In the genomic region with DNA sequence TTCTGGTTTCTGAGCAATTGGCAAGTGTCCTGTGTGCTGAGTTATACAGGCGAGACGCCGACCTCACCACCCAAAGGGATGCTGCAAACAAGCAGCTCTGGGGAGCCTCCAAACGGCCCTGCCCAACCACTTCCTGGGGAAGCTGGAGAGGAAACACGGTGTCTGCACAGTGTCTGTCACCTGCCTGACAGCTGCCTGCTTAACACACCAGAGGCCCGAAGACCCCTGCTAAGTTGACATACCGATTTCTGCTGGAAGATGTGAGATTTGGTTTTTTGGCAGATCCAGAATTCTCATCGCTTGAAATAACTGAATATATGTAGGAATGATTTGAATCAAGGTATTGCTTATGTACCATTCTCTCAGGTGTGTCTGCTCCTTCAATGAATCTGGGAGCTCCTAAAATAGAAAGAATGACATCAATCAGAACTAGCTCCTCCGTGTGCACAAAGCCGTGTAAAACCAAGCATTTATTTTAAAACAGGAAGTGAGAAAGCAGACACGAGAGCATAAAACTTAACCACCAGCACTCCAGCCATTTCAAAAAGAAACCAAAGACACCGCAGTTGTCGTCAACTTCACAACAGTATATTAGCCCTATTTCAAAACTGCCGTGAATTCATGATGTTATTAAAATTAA, we compare ENCODE assay signal across 8 cellular contexts. TPM values are rescaled to one million over a fixed set of nuclear protein-coding genes. Genes with fewer than 3 reads are reported as not detected.
A peak's percentile ranks its signal among the peaks of the same experiment; 100 is the strongest.
DNase-seq lines count a peak whose midpoint lies in the region; TF ChIP-seq lines count a peak whose summit lies in the region.

No MANE protein-coding gene starts in this region.

- no peak overlapping the region for H3K4me3 Mint-ChIP-seq in H9

- no peaks in the 10 kb centered on the region for H3K27me3 Mint-ChIP-seq in H9 (ENCODE audit: low read depth)

- no peak overlapping the region for H2BK5ac ChIP-seq in H9 (ENCODE audit: insufficient read length, low read length)

- H2AK5ac ChIP-seq in H9 (ENCODE audit: insufficient read length, low read length): no peak overlapping the region

- H3K14ac ChIP-seq in H9 (ENCODE audit: insufficient read depth, low read length): no peak overlapping the region

- no peak overlapping the region for H3T11ph ChIP-seq in H9 (ENCODE audit: low read length)

- no peaks in the 10 kb centered on the region for H3K79me2 ChIP-seq in H9 (ENCODE audit: insufficient read depth, low read length)

- peak; percentile 98 for DNase-seq in GM12864 (ENCODE audit: low read depth)
- DNase-seq in H9: no peak
- peak; percentile 86 for DNase-seq in NB4 (ENCODE audit: low read depth)
- peak; percentile 85 for DNase-seq in activated CD8-positive, alpha-beta memory T cell treated with anti-CD3 and anti-CD28 coated beads, Interleukin-2, amount 50 U/mL, for 1 hour (ENCODE audit: extremely low read depth)
- peak; percentile 16 for DNase-seq in fibroblast of the conjunctiva (ENCODE audit: low read depth)
- peak; percentile 78 for DNase-seq in stimulated activated CD4-positive, alpha-beta T cell treated with anti-CD3 and anti-CD28 coated beads, Interleukin-15, amount 100 ng/mL, for 24 hours
- no peak for DNase-seq in H4 (ENCODE audit: low spot score)
- DNase-seq in HPDE6-E6E7 (ENCODE audit: extremely low spot score): no peak

- H3K9ac ChIP-seq in H9 (ENCODE audit: extremely low read depth, insufficient read length, low read length): no peak overlapping the region

- no peak overlapping the region for H4K8ac ChIP-seq in H9 (replicated peaks; ENCODE audit: insufficient read length, low read depth, low read length)

- no peak overlapping the region for H3K23ac ChIP-seq in H9 (ENCODE audit: insufficient read length, low read depth, low read length)

- no peak overlapping the region for H3K4ac ChIP-seq in H9 (ENCODE audit: low read depth, low read length)

- TF ChIP-seq POLR2A in NB4 (IDR thresholded peaks at IDR 0.05; ENCODE audit: extremely low read depth, insufficient read length): peak; percentile 23

- H3K9me3 Mint-ChIP-seq in H9: no peaks in the 10 kb centered on the region

- H3K23me2 ChIP-seq in H9 (ENCODE audit: insufficient read length, low read depth, low read length, poor library complexity, severe bottlenecking): no peaks in the 10 kb centered on the region

- no peaks in the 10 kb centered on the region for H3K27me3 ChIP-seq in H9 (ENCODE audit: insufficient read depth, low read length)

- no peak overlapping the region for H3K18ac ChIP-seq in H9 (ENCODE audit: insufficient read length, low read depth, low read length)

- H3K4me3 ChIP-seq in GM12864 (ENCODE audit: low read depth, low read length) (no peak overlapping the region; the same call in 1 of the 2 replicates), NB4 (ENCODE audit: low read depth, low read length) (peak overlapping the region; percentile 50)

- no peak overlapping the region for H3K27ac ChIP-seq in H9 (ENCODE audit: insufficient read length, low read depth, low read length)

- no peak overlapping the region for H4K91ac ChIP-seq in H9 (ENCODE audit: insufficient read length, low read depth, low read length)

- no peaks in the 10 kb centered on the region for H3K9me3 ChIP-seq in H9 (ENCODE audit: control insufficient read depth, low read depth, low read length)

- H4K20me1 ChIP-seq in H9 (ENCODE audit: control insufficient read depth, insufficient read depth, insufficient read length): no peaks in the 10 kb centered on the region

- no peak overlapping the region for H3K56ac ChIP-seq in H9 (ENCODE audit: insufficient read length, low read depth, low read length)

- H3K27ac Mint-ChIP-seq in H9: peak overlapping the region in 2 of 3 experiments; percentile 73 to 86; a peak in 3 of 7 replicates

- no peak overlapping the region for H2BK15ac ChIP-seq in H9 (ENCODE audit: low read depth, low read length)

- no peak overlapping the region for H4K5ac ChIP-seq in H9 (ENCODE audit: insufficient read length, low read depth, low read length)

- H2BK120ac ChIP-seq in H9 (ENCODE audit: low read depth, low read length, poor library complexity, severe bottlenecking): no peak overlapping the region

- H3K4me2 ChIP-seq in H9 (ENCODE audit: insufficient read depth, insufficient read length, low read length): no peak overlapping the region

- peaks cover 24 to 26% of the 10 kb centered on the region in 2 experiments for H3K4me1 Mint-ChIP-seq in H9

- H2AFZ ChIP-seq in H9 (ENCODE audit: low read length): no peak overlapping the region

- TF ChIP-seq CTCF in GM12864 (IDR thresholded peaks at IDR 0.05; ENCODE audit: low read depth, low read length, missing control alignments): no peak
- no peak for TF ChIP-seq CTCF in H9 (conservative IDR thresholded peaks at IDR 0.05)
- no peak for TF ChIP-seq CTCF in NB4 (IDR thresholded peaks at IDR 0.05; ENCODE audit: low read depth, low read length)

- peaks cover 4% of the 10 kb centered on the region; the same call in 1 of the 2 replicates for H3K4me1 ChIP-seq in H9 (ENCODE audit: insufficient read depth, low read length)

- no CpG with 5 or more reads among the region's 14 CpGs for WGBS in H9 (ENCODE audit: extremely low coverage, insufficient read length, low lambda C conversion rate)

- H2BK12ac ChIP-seq in H9 (ENCODE audit: insufficient read length, low read depth, low read length): no peak overlapping the region

- no peaks in the 10 kb centered on the region for H3K79me1 ChIP-seq in H9 (ENCODE audit: insufficient read depth, low read depth, low read length, poor library complexity, severe bottlenecking)

- H3K36me3 Mint-ChIP-seq in H9 (ENCODE audit: insufficient read depth in 1 of 3, low read depth in 3 of 3): peaks cover 0 to 8% (median 2%) of the 10 kb centered on the region in 3 experiments; a peak in 2 of 7 replicates

- H2BK20ac ChIP-seq in H9 (ENCODE audit: low read depth, low read length, poor library complexity, severe bottlenecking): no peak overlapping the region

RNA-seq across cellular contexts. Expression of a gene that starts 27.2 kb away (rescaled TPM):
- 2.6 and 3.4 TPM in 2 replicates for total RNA-seq in H9 (2021)
- total RNA-seq in H4 (2014; rRNA removed; shearing (Covaris generic)): 0.04 TPM in 1 of 2 replicates, not detected in the other

RNA-seq across cellular contexts. Expression of a gene that starts 41.1 kb away (rescaled TPM):
- total RNA-seq in H9 (2021): not detected in 2 replicates
- 0.06 and 0.41 TPM in 2 replicates for total RNA-seq in H4 (2014; rRNA removed; shearing (Covaris generic))

Comparison
In these comparisons a context has a peak if more than half of its experiments do, and no peak if none do; other contexts are left out.
1. DNase-seq: peak in GM12864 (single experiment), NB4 (single experiment), activated CD8-positive, alpha-beta memory T cell treated with anti-CD3 and anti-CD28 coated beads, Interleukin-2, amount 50 U/mL, for 1 hour (single experiment), fibroblast of the conjunctiva (single experiment) and stimulated activated CD4-positive, alpha-beta T cell treated with anti-CD3 and anti-CD28 coated beads, Interleukin-15, amount 100 ng/mL, for 24 hours (single experiment); none in H9 (single experiment), H4 (single experiment) and HPDE6-E6E7 (single experiment).